23 cellular contexts compared by ENCODE assay signal in the genomic region with DNA sequence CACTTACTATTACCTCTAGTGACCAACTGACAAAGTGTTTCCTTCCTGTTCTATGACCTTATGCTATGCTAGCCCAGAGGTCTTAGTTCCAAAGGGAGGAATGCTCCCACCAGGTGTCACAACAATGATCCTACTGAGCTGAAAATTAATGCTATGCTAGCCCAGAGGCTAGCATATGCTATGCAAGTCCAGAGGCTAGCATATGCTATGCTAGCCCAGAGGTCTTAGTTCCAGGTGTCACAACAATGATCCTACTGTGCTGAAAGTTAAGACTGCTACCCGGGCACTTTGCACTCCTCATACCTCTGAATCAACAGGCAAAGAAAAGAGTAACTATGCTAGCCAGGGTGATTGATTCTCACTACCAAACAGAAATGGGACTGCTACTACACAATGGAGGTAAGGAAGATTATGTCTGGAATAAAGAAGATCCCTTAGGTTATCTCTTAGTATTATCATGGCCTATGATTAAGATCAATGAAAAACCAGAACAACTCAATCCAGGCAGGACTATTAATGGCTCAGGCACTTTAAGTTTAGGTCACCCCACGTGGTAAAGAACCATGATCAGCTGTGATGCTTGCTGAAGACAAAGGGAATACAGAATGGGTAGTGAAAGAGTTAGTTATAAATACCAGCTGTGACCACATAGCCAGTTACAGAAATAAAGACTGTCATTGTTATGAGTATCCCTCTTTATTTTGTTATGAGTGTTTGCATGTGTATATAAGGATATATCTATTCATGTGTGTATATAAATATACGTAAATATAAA.
"Had no signal": no experiment of that assay in that cellular context is flagged by ENCODE, and none has a peak within 500 bp of the region (broad histone marks: within the 10 kb centered on the region; RNA-seq: fewer than 3 reads in every experiment).

No MANE protein-coding gene starts in this region.

- H3K27ac Mint-ChIP-seq: activated naive CD8-positive, alpha-beta T cell treated with anti-CD3 and anti-CD28 coated beads for 36 hours; endodermal cell; immature natural killer cell; nephron progenitor cell; T-helper 1 cell treated with Interleukin-12 subunit alpha and Interleukin-12 subunit beta and Interleukin-4 antibody, amounts not matched to agents 30 μg/mL and 1 μg/mL, for 36 hours had no signal

- H3K4me3 Mint-ChIP-seq: activated naive CD8-positive, alpha-beta T cell treated with anti-CD3 and anti-CD28 coated beads for 36 hours; activated T-cell treated with anti-CD3 and anti-CD28 coated beads, Interleukin-2, amount 50 U/mL, for 4 hours; endodermal cell; immature natural killer cell; nephron progenitor cell; T-helper 1 cell treated with Interleukin-12 subunit alpha and Interleukin-12 subunit beta and Interleukin-4 antibody, amounts not matched to agents 30 μg/mL and 1 μg/mL, for 36 hours had no signal

- H3K9me3 Mint-ChIP-seq: activated T-cell treated with anti-CD3 and anti-CD28 coated beads, Interleukin-2, amount 50 U/mL, for 4 hours; immature natural killer cell; T-helper 1 cell treated with Interleukin-12 subunit alpha and Interleukin-12 subunit beta and Interleukin-4 antibody, amounts not matched to agents 30 μg/mL and 1 μg/mL, for 36 hours had no signal

- H3K27me3 Mint-ChIP-seq: activated naive CD8-positive, alpha-beta T cell treated with anti-CD3 and anti-CD28 coated beads for 36 hours had no signal

- DNase-seq: activated CD4-positive, alpha-beta T cell treated with anti-CD3 and anti-CD28 coated beads for 4 hours; activated CD4-positive, alpha-beta T cell treated with anti-CD3 and anti-CD28 coated beads, Interleukin-2, amount 50 U/mL, for 48 hours; activated CD4-positive, CD25-positive, alpha-beta regulatory T cell; activated CD8-positive, alpha-beta memory T cell treated with anti-CD3 and anti-CD28 coated beads, Interleukin-2, amount 50 U/mL, for 48 hours; activated naive CD4-positive, alpha-beta T cell treated with Interleukin-2 at 50 U/mL for 16 hours; activated naive CD8-positive, alpha-beta T cell treated with anti-CD3 and anti-CD28 coated beads for 36 hours; activated T-cell treated with anti-CD3 and anti-CD28 coated beads, Interleukin-2, amount 50 U/mL, for 4 hours; endodermal cell; esophagus squamous epithelium; immature natural killer cell; kidney glomerular epithelial cell; left ventricle myocardium superior; mammary epithelial cell; mucosa of descending colon; nephron progenitor cell; pancreas; stimulated activated CD4-positive, alpha-beta T cell treated with anti-CD3 and anti-CD28 coated beads, Interleukin-4, amount 100 ng/mL, for 1 hour; stimulated activated naive CD4-positive, alpha-beta T cell treated with Interleukin-2 at 50 U/mL for 16 hours; tibial artery had no signal

- ATAC-seq: activated T-cell treated with anti-CD3 and anti-CD28 coated beads, Interleukin-2, amount 50 U/mL, for 4 hours; left ventricle myocardium superior; mucosa of descending colon; pancreas; sciatic nerve had no signal

- H3K9me3 ChIP-seq: pancreas had no signal

- H3K27me3 ChIP-seq: breast epithelium, pancreas had no signal

- H3K36me3 Mint-ChIP-seq: activated naive CD8-positive, alpha-beta T cell treated with anti-CD3 and anti-CD28 coated beads for 36 hours; immature natural killer cell had no signal

- FAIRE-seq: pancreas had no signal

- H3K36me3 ChIP-seq: breast epithelium, esophagus squamous epithelium, pancreas, tibial artery had no signal

- H3K4me1 Mint-ChIP-seq: activated naive CD8-positive, alpha-beta T cell treated with anti-CD3 and anti-CD28 coated beads for 36 hours; immature natural killer cell had no signal

- H3K4me3 ChIP-seq: breast epithelium, coronary artery, esophagus squamous epithelium, mucosa of descending colon, pancreas, tibial artery had no signal

- H3K4me1 ChIP-seq: breast epithelium, esophagus squamous epithelium, pancreas, tibial artery had no signal

- H3K27ac ChIP-seq: breast epithelium, coronary artery, esophagus squamous epithelium, pancreas, tibial artery had no signal
